Comparison of ENCODE assay signal across 1 cellular context in genomic region chr12:93135286-93136239, GRCh38.
TF ChIP-seq lines count a peak whose summit lies in the region.

No MANE protein-coding gene starts in this region.

TF ChIP-seq in HEK293, 187 proteins besides CTCF, POLR2A, EP300 and RAD21 (continued from another document):
- TF ChIP-seq, protein P1, sequence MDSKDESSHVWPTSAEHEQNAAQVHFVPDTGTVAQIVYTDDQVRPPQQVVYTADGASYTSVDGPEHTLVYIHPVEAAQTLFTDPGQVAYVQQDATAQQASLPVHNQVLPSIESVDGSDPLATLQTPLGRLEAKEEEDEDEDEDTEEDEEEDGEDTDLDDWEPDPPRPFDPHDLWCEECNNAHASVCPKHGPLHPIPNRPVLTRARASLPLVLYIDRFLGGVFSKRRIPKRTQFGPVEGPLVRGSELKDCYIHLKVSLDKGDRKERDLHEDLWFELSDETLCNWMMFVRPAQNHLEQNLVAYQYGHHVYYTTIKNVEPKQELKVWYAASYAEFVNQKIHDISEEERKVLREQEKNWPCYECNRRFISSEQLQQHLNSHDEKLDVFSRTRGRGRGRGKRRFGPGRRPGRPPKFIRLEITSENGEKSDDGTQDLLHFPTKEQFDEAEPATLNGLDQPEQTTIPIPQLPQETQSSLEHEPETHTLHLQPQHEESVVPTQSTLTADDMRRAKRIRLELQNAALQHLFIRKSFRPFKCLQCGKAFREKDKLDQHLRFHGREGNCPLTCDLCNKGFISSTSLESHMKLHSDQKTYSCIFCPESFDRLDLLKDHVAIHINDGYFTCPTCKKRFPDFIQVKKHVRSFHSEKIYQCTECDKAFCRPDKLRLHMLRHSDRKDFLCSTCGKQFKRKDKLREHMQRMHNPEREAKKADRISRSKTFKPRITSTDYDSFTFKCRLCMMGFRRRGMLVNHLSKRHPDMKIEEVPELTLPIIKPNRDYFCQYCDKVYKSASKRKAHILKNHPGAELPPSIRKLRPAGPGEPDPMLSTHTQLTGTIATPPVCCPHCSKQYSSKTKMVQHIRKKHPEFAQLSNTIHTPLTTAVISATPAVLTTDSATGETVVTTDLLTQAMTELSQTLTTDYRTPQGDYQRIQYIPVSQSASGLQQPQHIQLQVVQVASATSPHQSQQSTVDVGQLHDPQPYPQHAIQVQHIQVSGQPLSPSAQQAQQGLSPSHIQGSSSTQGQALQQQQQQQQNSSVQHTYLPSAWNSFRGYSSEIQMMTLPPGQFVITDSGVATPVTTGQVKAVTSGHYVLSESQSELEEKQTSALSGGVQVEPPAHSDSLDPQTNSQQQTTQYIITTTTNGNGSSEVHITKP (tag by site-specific recombination; IDR thresholded peaks at IDR 0.05): peak; percentile 45; the same call in 1 of the 2 replicates
- TF ChIP-seq ZNF10 (tag by site-specific recombination; IDR thresholded peaks at IDR 0.05) (no peak), ZNF112 (tag by site-specific recombination; IDR thresholded peaks at IDR 0.05) (no peak), SALL2 (tag by site-specific recombination; IDR thresholded peaks at IDR 0.05; ENCODE audit: borderline replicate concordance) (no peak), INSM2 (tag by site-specific recombination; IDR thresholded peaks at IDR 0.05) (0 out of 2 replicates have a peak, but pooled peaks have one; percentile 55), ZNF561 (tag by site-specific recombination; IDR thresholded peaks at IDR 0.05; ENCODE audit: borderline replicate concordance) (no peak), ZNF184 (tag by site-specific recombination; IDR thresholded peaks at IDR 0.05) (peak; percentile 51; the same call in 1 of the 2 replicates), ZBTB48 (tag by site-specific recombination; IDR thresholded peaks at IDR 0.05) (no peak), ZNF792 (tag by site-specific recombination; IDR thresholded peaks at IDR 0.05) (no peak), ZNF16 (tag by site-specific recombination; IDR thresholded peaks at IDR 0.05; ENCODE audit: low read depth) (no peak), YY2 (tag by site-specific recombination; IDR thresholded peaks at IDR 0.05) (no peak), GFI1B (tag by site-specific recombination; IDR thresholded peaks at IDR 0.05) (0 out of 2 replicates have a peak, but pooled peaks have one; percentile 28), ZNF398 (tag by site-specific recombination; IDR thresholded peaks at IDR 0.05) (no peak; the same call in 1 of the 2 replicates), ZNF791 (tag by site-specific recombination; IDR thresholded peaks at IDR 0.05) (no peak), RBAK (tag by site-specific recombination; IDR thresholded peaks at IDR 0.05) (no peak), ZNF174 (tag by site-specific recombination; IDR thresholded peaks at IDR 0.05) (no peak)
- TF ChIP-seq, protein P2, sequence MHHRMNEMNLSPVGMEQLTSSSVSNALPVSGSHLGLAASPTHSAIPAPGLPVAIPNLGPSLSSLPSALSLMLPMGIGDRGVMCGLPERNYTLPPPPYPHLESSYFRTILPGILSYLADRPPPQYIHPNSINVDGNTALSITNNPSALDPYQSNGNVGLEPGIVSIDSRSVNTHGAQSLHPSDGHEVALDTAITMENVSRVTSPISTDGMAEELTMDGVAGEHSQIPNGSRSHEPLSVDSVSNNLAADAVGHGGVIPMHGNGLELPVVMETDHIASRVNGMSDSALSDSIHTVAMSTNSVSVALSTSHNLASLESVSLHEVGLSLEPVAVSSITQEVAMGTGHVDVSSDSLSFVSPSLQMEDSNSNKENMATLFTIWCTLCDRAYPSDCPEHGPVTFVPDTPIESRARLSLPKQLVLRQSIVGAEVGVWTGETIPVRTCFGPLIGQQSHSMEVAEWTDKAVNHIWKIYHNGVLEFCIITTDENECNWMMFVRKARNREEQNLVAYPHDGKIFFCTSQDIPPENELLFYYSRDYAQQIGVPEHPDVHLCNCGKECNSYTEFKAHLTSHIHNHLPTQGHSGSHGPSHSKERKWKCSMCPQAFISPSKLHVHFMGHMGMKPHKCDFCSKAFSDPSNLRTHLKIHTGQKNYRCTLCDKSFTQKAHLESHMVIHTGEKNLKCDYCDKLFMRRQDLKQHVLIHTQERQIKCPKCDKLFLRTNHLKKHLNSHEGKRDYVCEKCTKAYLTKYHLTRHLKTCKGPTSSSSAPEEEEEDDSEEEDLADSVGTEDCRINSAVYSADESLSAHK (tag by site-specific recombination; IDR thresholded peaks at IDR 0.05): no peak
- TF ChIP-seq, protein P3, sequence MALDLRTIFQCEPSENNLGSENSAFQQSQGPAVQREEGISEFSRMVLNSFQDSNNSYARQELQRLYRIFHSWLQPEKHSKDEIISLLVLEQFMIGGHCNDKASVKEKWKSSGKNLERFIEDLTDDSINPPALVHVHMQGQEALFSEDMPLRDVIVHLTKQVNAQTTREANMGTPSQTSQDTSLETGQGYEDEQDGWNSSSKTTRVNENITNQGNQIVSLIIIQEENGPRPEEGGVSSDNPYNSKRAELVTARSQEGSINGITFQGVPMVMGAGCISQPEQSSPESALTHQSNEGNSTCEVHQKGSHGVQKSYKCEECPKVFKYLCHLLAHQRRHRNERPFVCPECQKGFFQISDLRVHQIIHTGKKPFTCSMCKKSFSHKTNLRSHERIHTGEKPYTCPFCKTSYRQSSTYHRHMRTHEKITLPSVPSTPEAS (tag by site-specific recombination; IDR thresholded peaks at IDR 0.05): no peak
- TF ChIP-seq, protein P4, sequence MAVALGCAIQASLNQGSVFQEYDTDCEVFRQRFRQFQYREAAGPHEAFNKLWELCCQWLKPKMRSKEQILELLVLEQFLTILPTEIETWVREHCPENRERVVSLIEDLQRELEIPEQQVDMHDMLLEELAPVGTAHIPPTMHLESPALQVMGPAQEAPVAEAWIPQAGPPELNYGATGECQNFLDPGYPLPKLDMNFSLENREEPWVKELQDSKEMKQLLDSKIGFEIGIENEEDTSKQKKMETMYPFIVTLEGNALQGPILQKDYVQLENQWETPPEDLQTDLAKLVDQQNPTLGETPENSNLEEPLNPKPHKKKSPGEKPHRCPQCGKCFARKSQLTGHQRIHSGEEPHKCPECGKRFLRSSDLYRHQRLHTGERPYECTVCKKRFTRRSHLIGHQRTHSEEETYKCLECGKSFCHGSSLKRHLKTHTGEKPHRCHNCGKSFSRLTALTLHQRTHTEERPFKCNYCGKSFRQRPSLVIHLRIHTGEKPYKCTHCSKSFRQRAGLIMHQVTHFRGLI (tag by site-specific recombination; IDR thresholded peaks at IDR 0.05): peak; percentile 45; the same call in 1 of the 2 replicates
TF ChIP-seq in HEK293: peak in this region for 35.
